In the genomic region with DNA sequence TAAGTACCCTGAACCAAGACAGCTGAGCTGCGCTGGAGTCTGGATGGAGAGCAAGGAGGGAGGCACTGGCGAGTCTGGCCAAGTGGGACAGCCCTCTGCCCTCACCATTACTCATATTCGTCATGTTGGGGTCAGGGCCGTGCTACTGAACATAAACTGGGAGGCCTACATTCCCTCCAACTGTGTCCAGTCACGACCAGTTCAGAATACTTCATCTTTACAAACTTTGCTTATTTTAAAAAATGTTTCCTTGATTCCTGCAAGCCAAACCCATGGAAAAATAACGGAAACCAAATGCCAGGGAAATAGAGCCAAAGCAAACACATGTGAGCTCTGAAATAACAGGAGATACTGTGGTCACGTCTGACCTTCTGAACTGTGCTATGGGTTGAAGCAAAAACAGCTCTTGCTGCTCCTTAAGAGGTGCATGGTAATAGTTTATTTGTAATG, we compare ENCODE assay signal across 14 cellular contexts.
DNase-seq lines count a peak whose midpoint lies in the region; ATAC-seq and TF ChIP-seq lines count a peak whose summit lies in the region.
"Had no signal": no experiment of that assay in that cellular context is flagged by ENCODE, and none has a peak within 500 bp of the region (broad histone marks: within the 10 kb centered on the region; RNA-seq: fewer than 3 reads in every experiment).

No MANE protein-coding gene starts in this region.

- no peaks in the 10 kb centered on the region for H3K79me2 ChIP-seq in mesendoderm (ENCODE audit: control insufficient read depth, insufficient read depth, low read length)

- H4K5ac ChIP-seq in mesendoderm (ENCODE audit: low read length) = no peak overlapping the region

- H3K4me2 ChIP-seq in mesendoderm (ENCODE audit: low read length) = no peak overlapping the region

- H3K9ac ChIP-seq in mesendoderm (ENCODE audit: low read length) = peak overlapping the region; percentile 12

- H2BK120ac ChIP-seq in mesendoderm (ENCODE audit: low read depth, low read length) = peak overlapping the region; percentile 33

- H3K4ac ChIP-seq in mesendoderm (ENCODE audit: low read depth, low read length) = peak overlapping the region; percentile 37

- peak overlapping the region; percentile 24 to 82 for H3K27ac ChIP-seq in coronary artery
- H3K27ac ChIP-seq in mesendoderm (ENCODE audit: low read depth, low read length) = peak overlapping the region; percentile 68
- H3K27ac ChIP-seq in CD4-positive, alpha-beta T cell (ENCODE audit: low read depth, low read length) = no peak overlapping the region
- H3K27ac ChIP-seq in dorsolateral prefrontal cortex = no peak overlapping the region
- H3K27ac ChIP-seq: VCaP had no signal

- intact Hi-C loops in CD4-positive, alpha-beta T cell (cut with DNase I, micrococcal nuclease) = no loop called here
- intact Hi-C loops in dorsolateral prefrontal cortex (cut with DNase I) = no loop called here

- H2BK5ac ChIP-seq in mesendoderm (ENCODE audit: low read length) = peak overlapping the region; percentile 94

- DNase-seq in AG09319 (ENCODE audit: extremely low read depth, low read depth) (peak; percentile 95), coronary artery (ENCODE audit: low spot score) (peak; percentile 85), mesendoderm (no peak), T1000 (lab: John Stamatoyannopoulos, UW) (no peak), dorsolateral prefrontal cortex (no peak)
- DNase-seq in CD4-positive, alpha-beta T cell = no peak
- DNase-seq: activated naive CD8-positive, alpha-beta T cell treated with anti-CD3 and anti-CD28 coated beads for 36 hours; CD8-positive, alpha-beta T cell; immature natural killer cell; NCI-H2227 treated with DMSO at 0.1 percent for 48 hours; stimulated activated CD4-positive, alpha-beta T cell treated with anti-CD3 and anti-CD28 coated beads, Interleukin-4, amount 100 ng/mL, for 4 hours had no signal

- H3K9me3 ChIP-seq in CD4-positive, alpha-beta T cell (ENCODE audit: control insufficient read depth, low read length) = no peaks in the 10 kb centered on the region

- no peak overlapping the region for H3K4me3 Mint-ChIP-seq in CD4-positive, alpha-beta T cell
- H3K4me3 Mint-ChIP-seq: activated naive CD8-positive, alpha-beta T cell treated with anti-CD3 and anti-CD28 coated beads for 36 hours; CD8-positive, alpha-beta T cell; immature natural killer cell had no signal

- no peak overlapping the region for H3K27ac Mint-ChIP-seq in CD4-positive, alpha-beta T cell
- H3K27ac Mint-ChIP-seq: activated naive CD8-positive, alpha-beta T cell treated with anti-CD3 and anti-CD28 coated beads for 36 hours; CD8-positive, alpha-beta T cell; immature natural killer cell had no signal

- CTCF ChIA-PET in CD4-positive, alpha-beta T cell (lab: Charles Lee) = no interaction called here

- ATAC-seq in HG02885 (IDR thresholded peaks at IDR 0.05; ENCODE audit: poor library complexity, unreplicated experiment) (peak; percentile 59), GM21526 (IDR thresholded peaks at IDR 0.05; ENCODE audit: low FRiP score, unreplicated experiment) (no peak)
- ATAC-seq in CD4-positive, alpha-beta T cell (ENCODE audit: poor library complexity) = no peak
- ATAC-seq: CD8-positive, alpha-beta T cell had no signal

- no peaks in the 10 kb centered on the region for H3K36me3 ChIP-seq in mesendoderm (ENCODE audit: control insufficient read depth, insufficient read depth, low read length)

- no peak overlapping the region for H2AK5ac ChIP-seq in mesendoderm (ENCODE audit: low read length)

- H3K36me3 Mint-ChIP-seq in CD4-positive, alpha-beta T cell (ENCODE audit: low read depth) = no peaks in the 10 kb centered on the region
- H3K36me3 Mint-ChIP-seq: activated naive CD8-positive, alpha-beta T cell treated with anti-CD3 and anti-CD28 coated beads for 36 hours; CD8-positive, alpha-beta T cell; immature natural killer cell had no signal

- no peaks in the 10 kb centered on the region for H3K9me3 Mint-ChIP-seq in CD4-positive, alpha-beta T cell
- H3K9me3 Mint-ChIP-seq: activated naive CD8-positive, alpha-beta T cell treated with anti-CD3 and anti-CD28 coated beads for 36 hours; CD8-positive, alpha-beta T cell had no signal

- peaks cover 15% of the 10 kb centered on the region for H3K27me3 Mint-ChIP-seq in CD4-positive, alpha-beta T cell

- TF ChIP-seq CTCF in AG09319 (IDR thresholded peaks at IDR 0.05; ENCODE audit: low read depth, low read length) = no peak
- TF ChIP-seq CTCF in coronary artery (IDR thresholded peaks at IDR 0.05) = no peak
- TF ChIP-seq CTCF in CD4-positive, alpha-beta T cell (IDR thresholded peaks at IDR 0.05) = no peak
- no peak for TF ChIP-seq CTCF in dorsolateral prefrontal cortex (IDR thresholded peaks at IDR 0.05 in 54 of 56, conservative IDR thresholded peaks at IDR 0.05 in 2 of 56; ENCODE audit: low read depth in 1 of 56, partially characterized antibody in 56 of 56)

- peak overlapping the region; percentile 83 for H3K18ac ChIP-seq in mesendoderm (ENCODE audit: low read length)

- peak overlapping the region; percentile 70 for H3K23ac ChIP-seq in mesendoderm (ENCODE audit: low read length)

- no peaks in the 10 kb centered on the region for H3K79me1 ChIP-seq in mesendoderm (ENCODE audit: low read length)

- H3K4me1 Mint-ChIP-seq in CD4-positive, alpha-beta T cell (ENCODE audit: low read depth) = no peaks in the 10 kb centered on the region
- H3K4me1 Mint-ChIP-seq: activated naive CD8-positive, alpha-beta T cell treated with anti-CD3 and anti-CD28 coated beads for 36 hours; immature natural killer cell had no signal

- no CpG with 5 or more reads among the region's 7 CpGs for WGBS in mesendoderm (ENCODE audit: extremely low coverage, insufficient coverage, low lambda C conversion rate)

- H3K56ac ChIP-seq in mesendoderm (ENCODE audit: low read length) = peak overlapping the region; percentile 87

- POLR2A ChIA-PET in CD4-positive, alpha-beta T cell (lab: Charles Lee) = no interaction called here

- no peak overlapping the region for H2BK15ac ChIP-seq in mesendoderm (replicated peaks; ENCODE audit: low read depth)

- H4K8ac ChIP-seq in mesendoderm (ENCODE audit: low read depth, low read length) = no peak overlapping the region

- H3K4me1 ChIP-seq in mesendoderm (ENCODE audit: control insufficient read depth, low read depth, low read length) = peaks cover 6% of the 10 kb centered on the region

- no peaks in the 10 kb centered on the region for H3K27me3 ChIP-seq in mesendoderm (ENCODE audit: insufficient read depth, low read length, poor library complexity)
- H3K27me3 ChIP-seq in CD4-positive, alpha-beta T cell (ENCODE audit: control insufficient read depth, insufficient read depth, low read length) = no peaks in the 10 kb centered on the region
- no peaks in the 10 kb centered on the region for H3K27me3 ChIP-seq in dorsolateral prefrontal cortex

- H3K4me3 ChIP-seq in coronary artery (peak overlapping the region; percentile 18), mesendoderm (ENCODE audit: low read length) (no peak overlapping the region), dorsolateral prefrontal cortex (no peak overlapping the region)

Comparison
In these comparisons a context has a peak if more than half of its experiments do, and no peak if none do; other contexts are left out.
1. DNase-seq: peak in AG09319 (single experiment) and coronary artery (single experiment); none in mesendoderm (single experiment), T1000 (single experiment), CD4-positive, alpha-beta T cell (0 of 10) and dorsolateral prefrontal cortex (0 of 10).
2. H3K27ac ChIP-seq: peak in coronary artery (2 of 2) and mesendoderm (single experiment); none in CD4-positive, alpha-beta T cell (single experiment) and dorsolateral prefrontal cortex (0 of 59).